In the genomic region with DNA sequence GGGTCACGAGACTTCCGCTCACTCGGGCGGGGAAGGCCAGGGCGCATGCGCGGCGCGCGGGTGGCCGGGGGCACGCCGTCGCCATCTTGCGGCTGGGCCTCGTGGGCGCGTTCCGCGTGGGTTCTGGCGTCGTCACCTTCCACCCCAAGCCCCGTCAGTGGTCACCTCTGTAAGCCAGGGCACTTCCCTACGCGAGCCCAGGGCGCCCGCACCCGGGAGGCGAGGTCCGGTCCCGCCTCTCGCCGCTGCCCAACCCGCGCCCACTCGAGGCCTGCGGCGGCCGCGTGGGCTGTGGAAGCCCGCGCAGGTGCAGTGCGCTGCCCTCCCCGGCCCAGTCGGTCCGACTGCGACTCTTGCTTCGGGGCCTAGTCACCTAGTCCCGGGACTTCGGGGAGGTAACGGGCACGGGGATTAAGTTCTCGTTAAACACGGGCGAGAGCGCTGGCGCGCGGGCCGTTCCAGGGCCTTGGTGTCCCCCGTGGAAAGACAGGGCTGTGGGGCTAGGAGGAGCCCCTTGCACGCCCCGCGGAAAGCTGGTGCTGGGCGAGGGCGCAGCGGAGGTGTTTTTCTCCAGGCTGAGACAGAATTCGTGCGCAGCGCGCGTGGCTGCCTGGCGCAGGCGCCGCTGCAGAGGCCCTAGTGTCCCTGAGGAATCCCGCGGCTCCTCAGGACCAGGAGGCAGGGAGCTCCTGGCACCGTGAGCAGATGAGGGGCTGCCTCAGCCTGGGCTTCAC, we compare ENCODE assay signal across 1 cellular context.
TF ChIP-seq lines count a peak whose summit lies in the region.

No MANE protein-coding gene starts in this region.

TF ChIP-seq in HepG2, 621 proteins besides CTCF, POLR2A, EP300 and RAD21 (continued from another document and continues in another):
- TF ChIP-seq, protein P1, sequence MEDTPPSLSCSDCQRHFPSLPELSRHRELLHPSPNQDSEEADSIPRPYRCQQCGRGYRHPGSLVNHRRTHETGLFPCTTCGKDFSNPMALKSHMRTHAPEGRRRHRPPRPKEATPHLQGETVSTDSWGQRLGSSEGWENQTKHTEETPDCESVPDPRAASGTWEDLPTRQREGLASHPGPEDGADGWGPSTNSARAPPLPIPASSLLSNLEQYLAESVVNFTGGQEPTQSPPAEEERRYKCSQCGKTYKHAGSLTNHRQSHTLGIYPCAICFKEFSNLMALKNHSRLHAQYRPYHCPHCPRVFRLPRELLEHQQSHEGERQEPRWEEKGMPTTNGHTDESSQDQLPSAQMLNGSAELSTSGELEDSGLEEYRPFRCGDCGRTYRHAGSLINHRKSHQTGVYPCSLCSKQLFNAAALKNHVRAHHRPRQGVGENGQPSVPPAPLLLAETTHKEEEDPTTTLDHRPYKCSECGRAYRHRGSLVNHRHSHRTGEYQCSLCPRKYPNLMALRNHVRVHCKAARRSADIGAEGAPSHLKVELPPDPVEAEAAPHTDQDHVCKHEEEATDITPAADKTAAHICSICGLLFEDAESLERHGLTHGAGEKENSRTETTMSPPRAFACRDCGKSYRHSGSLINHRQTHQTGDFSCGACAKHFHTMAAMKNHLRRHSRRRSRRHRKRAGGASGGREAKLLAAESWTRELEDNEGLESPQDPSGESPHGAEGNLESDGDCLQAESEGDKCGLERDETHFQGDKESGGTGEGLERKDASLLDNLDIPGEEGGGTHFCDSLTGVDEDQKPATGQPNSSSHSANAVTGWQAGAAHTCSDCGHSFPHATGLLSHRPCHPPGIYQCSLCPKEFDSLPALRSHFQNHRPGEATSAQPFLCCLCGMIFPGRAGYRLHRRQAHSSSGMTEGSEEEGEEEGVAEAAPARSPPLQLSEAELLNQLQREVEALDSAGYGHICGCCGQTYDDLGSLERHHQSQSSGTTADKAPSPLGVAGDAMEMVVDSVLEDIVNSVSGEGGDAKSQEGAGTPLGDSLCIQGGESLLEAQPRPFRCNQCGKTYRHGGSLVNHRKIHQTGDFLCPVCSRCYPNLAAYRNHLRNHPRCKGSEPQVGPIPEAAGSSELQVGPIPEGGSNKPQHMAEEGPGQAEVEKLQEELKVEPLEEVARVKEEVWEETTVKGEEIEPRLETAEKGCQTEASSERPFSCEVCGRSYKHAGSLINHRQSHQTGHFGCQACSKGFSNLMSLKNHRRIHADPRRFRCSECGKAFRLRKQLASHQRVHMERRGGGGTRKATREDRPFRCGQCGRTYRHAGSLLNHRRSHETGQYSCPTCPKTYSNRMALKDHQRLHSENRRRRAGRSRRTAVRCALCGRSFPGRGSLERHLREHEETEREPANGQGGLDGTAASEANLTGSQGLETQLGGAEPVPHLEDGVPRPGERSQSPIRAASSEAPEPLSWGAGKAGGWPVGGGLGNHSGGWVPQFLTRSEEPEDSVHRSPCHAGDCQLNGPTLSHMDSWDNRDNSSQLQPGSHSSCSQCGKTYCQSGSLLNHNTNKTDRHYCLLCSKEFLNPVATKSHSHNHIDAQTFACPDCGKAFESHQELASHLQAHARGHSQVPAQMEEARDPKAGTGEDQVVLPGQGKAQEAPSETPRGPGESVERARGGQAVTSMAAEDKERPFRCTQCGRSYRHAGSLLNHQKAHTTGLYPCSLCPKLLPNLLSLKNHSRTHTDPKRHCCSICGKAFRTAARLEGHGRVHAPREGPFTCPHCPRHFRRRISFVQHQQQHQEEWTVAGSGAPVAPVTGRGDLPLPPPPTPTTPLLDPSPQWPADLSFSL (CRISPR knock-in tag; IDR thresholded peaks at IDR 0.05), result no peak
- TF ChIP-seq, protein P2, sequence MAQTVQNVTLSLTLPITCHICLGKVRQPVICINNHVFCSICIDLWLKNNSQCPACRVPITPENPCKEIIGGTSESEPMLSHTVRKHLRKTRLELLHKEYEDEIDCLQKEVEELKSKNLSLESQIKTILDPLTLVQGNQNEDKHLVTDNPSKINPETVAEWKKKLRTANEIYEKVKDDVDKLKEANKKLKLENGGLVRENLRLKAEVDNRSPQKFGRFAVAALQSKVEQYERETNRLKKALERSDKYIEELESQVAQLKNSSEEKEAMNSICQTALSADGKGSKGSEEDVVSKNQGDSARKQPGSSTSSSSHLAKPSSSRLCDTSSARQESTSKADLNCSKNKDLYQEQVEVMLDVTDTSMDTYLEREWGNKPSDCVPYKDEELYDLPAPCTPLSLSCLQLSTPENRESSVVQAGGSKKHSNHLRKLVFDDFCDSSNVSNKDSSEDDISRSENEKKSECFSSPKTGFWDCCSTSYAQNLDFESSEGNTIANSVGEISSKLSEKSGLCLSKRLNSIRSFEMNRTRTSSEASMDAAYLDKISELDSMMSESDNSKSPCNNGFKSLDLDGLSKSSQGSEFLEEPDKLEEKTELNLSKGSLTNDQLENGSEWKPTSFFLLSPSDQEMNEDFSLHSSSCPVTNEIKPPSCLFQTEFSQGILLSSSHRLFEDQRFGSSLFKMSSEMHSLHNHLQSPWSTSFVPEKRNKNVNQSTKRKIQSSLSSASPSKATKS (CRISPR knock-in tag; IDR thresholded peaks at IDR 0.05), result no peak; the same call in 1 of the 2 replicates
- TF ChIP-seq, protein P3, sequence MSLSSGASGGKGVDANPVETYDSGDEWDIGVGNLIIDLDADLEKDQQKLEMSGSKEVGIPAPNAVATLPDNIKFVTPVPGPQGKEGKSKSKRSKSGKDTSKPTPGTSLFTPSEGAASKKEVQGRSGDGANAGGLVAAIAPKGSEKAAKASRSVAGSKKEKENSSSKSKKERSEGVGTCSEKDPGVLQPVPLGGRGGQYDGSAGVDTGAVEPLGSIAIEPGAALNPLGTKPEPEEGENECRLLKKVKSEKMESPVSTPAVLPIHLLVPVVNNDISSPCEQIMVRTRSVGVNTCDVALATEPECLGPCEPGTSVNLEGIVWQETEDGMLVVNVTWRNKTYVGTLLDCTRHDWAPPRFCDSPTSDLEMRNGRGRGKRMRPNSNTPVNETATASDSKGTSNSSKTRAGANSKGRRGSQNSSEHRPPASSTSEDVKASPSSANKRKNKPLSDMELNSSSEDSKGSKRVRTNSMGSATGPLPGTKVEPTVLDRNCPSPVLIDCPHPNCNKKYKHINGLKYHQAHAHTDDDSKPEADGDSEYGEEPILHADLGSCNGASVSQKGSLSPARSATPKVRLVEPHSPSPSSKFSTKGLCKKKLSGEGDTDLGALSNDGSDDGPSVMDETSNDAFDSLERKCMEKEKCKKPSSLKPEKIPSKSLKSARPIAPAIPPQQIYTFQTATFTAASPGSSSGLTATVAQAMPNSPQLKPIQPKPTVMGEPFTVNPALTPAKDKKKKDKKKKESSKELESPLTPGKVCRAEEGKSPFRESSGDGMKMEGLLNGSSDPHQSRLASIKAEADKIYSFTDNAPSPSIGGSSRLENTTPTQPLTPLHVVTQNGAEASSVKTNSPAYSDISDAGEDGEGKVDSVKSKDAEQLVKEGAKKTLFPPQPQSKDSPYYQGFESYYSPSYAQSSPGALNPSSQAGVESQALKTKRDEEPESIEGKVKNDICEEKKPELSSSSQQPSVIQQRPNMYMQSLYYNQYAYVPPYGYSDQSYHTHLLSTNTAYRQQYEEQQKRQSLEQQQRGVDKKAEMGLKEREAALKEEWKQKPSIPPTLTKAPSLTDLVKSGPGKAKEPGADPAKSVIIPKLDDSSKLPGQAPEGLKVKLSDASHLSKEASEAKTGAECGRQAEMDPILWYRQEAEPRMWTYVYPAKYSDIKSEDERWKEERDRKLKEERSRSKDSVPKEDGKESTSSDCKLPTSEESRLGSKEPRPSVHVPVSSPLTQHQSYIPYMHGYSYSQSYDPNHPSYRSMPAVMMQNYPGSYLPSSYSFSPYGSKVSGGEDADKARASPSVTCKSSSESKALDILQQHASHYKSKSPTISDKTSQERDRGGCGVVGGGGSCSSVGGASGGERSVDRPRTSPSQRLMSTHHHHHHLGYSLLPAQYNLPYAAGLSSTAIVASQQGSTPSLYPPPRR (CRISPR knock-in tag; IDR thresholded peaks at IDR 0.05; ENCODE audit: borderline replicate concordance), result no peak; the same call in 1 of the 2 replicates
- TF ChIP-seq, protein P4, sequence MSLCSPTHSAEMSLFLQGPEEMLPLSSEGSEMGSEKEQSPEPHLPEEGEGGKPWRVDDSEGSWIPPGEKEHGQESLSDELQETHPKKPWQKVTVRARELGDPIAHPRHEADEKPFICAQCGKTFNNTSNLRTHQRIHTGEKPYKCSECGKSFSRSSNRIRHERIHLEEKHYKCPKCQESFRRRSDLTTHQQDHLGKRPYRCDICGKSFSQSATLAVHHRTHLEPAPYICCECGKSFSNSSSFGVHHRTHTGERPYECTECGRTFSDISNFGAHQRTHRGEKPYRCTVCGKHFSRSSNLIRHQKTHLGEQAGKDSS (CRISPR knock-in tag; IDR thresholded peaks at IDR 0.05; ENCODE audit: borderline replicate concordance, low read depth), result peak; percentile 89
- TF ChIP-seq, protein P5, sequence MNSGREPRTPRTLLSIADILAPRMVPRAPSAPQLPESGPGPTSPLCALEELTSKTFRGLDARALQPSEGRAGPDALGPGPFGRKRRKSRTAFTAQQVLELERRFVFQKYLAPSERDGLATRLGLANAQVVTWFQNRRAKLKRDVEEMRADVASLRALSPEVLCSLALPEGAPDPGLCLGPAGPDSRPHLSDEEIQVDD (CRISPR knock-in tag; IDR thresholded peaks at IDR 0.05; ENCODE audit: borderline replicate concordance), result peak; percentile 99; the same call in 1 of the 2 replicates
- peak; percentile 93 for TF ChIP-seq MEIS2 (CRISPR knock-in tag; IDR thresholded peaks at IDR 0.05)
- TF ChIP-seq PAX8 (CRISPR knock-in tag; IDR thresholded peaks at IDR 0.05; ENCODE audit: borderline replicate concordance), result peak; percentile 95; the same call in 1 of the 2 replicates
- no peak; the same call in 1 of the 2 replicates for TF ChIP-seq FLYWCH1 (CRISPR knock-in tag; IDR thresholded peaks at IDR 0.05)
- TF ChIP-seq ZIK1 (CRISPR knock-in tag; IDR thresholded peaks at IDR 0.05; ENCODE audit: borderline replicate concordance, low read depth), result peak; percentile 96
- TF ChIP-seq, protein P6, sequence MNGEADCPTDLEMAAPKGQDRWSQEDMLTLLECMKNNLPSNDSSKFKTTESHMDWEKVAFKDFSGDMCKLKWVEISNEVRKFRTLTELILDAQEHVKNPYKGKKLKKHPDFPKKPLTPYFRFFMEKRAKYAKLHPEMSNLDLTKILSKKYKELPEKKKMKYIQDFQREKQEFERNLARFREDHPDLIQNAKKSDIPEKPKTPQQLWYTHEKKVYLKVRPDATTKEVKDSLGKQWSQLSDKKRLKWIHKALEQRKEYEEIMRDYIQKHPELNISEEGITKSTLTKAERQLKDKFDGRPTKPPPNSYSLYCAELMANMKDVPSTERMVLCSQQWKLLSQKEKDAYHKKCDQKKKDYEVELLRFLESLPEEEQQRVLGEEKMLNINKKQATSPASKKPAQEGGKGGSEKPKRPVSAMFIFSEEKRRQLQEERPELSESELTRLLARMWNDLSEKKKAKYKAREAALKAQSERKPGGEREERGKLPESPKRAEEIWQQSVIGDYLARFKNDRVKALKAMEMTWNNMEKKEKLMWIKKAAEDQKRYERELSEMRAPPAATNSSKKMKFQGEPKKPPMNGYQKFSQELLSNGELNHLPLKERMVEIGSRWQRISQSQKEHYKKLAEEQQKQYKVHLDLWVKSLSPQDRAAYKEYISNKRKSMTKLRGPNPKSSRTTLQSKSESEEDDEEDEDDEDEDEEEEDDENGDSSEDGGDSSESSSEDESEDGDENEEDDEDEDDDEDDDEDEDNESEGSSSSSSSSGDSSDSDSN (CRISPR knock-in tag; IDR thresholded peaks at IDR 0.05), result peak; percentile 76
- TF ChIP-seq ZNF552 (CRISPR knock-in tag; IDR thresholded peaks at IDR 0.05; ENCODE audit: borderline replicate concordance), result peak; percentile 98
- TF ChIP-seq IRX3 (CRISPR knock-in tag; IDR thresholded peaks at IDR 0.05; ENCODE audit: borderline replicate concordance, low read depth), result peak; percentile 91; the same call in 1 of the 2 replicates
- TF ChIP-seq ZNF441 (CRISPR knock-in tag; IDR thresholded peaks at IDR 0.05; ENCODE audit: borderline replicate concordance), result peak; percentile 89
- peak; percentile 81; the same call in 1 of the 2 replicates for TF ChIP-seq KLF9 (CRISPR knock-in tag; IDR thresholded peaks at IDR 0.05; ENCODE audit: low read depth)
- TF ChIP-seq POLR2G (IDR thresholded peaks at IDR 0.05; ENCODE audit: low read depth, low read length), result peak; percentile 87
- peak; percentile 76 for TF ChIP-seq RXRB (CRISPR knock-in tag; IDR thresholded peaks at IDR 0.05; ENCODE audit: borderline replicate concordance)
- TF ChIP-seq FOSL2 (CRISPR knock-in tag; IDR thresholded peaks at IDR 0.05), result peak; percentile 60; the same call in 1 of the 2 replicates
- no peak for TF ChIP-seq CBX2 (IDR thresholded peaks at IDR 0.05; ENCODE audit: low read depth, low read length)
- no peak; the same call in 1 of the 2 replicates for TF ChIP-seq CBX2 (CRISPR knock-in tag; IDR thresholded peaks at IDR 0.05; ENCODE audit: low read depth)
- TF ChIP-seq, protein P7, sequence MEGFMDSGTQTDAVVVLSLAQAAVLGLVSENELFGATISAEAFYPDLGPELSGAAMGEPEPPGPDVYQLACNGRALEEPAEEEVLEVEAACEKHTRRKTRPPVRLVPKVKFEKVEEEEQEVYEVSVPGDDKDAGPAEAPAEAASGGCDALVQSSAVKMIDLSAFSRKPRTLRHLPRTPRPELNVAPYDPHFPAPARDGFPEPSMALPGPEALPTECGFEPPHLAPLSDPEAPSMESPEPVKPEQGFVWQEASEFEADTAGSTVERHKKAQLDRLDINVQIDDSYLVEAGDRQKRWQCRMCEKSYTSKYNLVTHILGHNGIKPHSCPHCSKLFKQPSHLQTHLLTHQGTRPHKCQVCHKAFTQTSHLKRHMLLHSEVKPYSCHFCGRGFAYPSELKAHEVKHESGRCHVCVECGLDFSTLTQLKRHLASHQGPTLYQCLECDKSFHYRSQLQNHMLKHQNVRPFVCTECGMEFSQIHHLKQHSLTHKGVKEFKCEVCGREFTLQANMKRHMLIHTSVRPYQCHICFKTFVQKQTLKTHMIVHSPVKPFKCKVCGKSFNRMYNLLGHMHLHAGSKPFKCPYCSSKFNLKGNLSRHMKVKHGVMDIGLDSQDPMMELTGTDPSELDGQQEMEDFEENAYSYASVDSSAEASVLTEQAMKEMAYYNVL (CRISPR knock-in tag; IDR thresholded peaks at IDR 0.05; ENCODE audit: borderline replicate concordance), result peak; percentile 89
- TF ChIP-seq ZNF777 (CRISPR knock-in tag; IDR thresholded peaks at IDR 0.05), result 0 out of 2 replicates have a peak, but pooled peaks have one; percentile 52
- no peak for TF ChIP-seq ZNF460 (CRISPR knock-in tag; IDR thresholded peaks at IDR 0.05; ENCODE audit: borderline replicate concordance)
- TF ChIP-seq, protein P8, sequence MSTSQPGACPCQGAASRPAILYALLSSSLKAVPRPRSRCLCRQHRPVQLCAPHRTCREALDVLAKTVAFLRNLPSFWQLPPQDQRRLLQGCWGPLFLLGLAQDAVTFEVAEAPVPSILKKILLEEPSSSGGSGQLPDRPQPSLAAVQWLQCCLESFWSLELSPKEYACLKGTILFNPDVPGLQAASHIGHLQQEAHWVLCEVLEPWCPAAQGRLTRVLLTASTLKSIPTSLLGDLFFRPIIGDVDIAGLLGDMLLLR (CRISPR knock-in tag; IDR thresholded peaks at IDR 0.05), result peak; percentile 99
- TF ChIP-seq KDM5A (IDR thresholded peaks at IDR 0.05; ENCODE audit: borderline replicate concordance, low read length), result peak; percentile 31; the same call in 1 of the 2 replicates
- peak; percentile 88; the same call in 1 of the 2 replicates for TF ChIP-seq TOE1 (CRISPR knock-in tag; IDR thresholded peaks at IDR 0.05)
- no peak for TF ChIP-seq MAFG (CRISPR knock-in tag; IDR thresholded peaks at IDR 0.05)
- TF ChIP-seq ZNF296 (CRISPR knock-in tag; conservative IDR thresholded peaks at IDR 0.05), result peak; percentile 84; the same call in 1 of the 2 replicates
- TF ChIP-seq, protein P9, sequence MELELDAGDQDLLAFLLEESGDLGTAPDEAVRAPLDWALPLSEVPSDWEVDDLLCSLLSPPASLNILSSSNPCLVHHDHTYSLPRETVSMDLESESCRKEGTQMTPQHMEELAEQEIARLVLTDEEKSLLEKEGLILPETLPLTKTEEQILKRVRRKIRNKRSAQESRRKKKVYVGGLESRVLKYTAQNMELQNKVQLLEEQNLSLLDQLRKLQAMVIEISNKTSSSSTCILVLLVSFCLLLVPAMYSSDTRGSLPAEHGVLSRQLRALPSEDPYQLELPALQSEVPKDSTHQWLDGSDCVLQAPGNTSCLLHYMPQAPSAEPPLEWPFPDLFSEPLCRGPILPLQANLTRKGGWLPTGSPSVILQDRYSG (CRISPR knock-in tag; IDR thresholded peaks at IDR 0.05), result no peak; the same call in 1 of the 2 replicates
- TF ChIP-seq ZNF17 (CRISPR knock-in tag; IDR thresholded peaks at IDR 0.05), result peak; percentile 64; the same call in 1 of the 2 replicates
- no peak for TF ChIP-seq RFX3 (CRISPR knock-in tag; IDR thresholded peaks at IDR 0.05)
